Comparison of ENCODE assay signal across 8 cellular contexts in genomic region chr3:127779747-127780146, GRCh38. TPM values are rescaled to one million over a fixed set of nuclear protein-coding genes. Genes with fewer than 3 reads are reported as not detected.
A peak's percentile ranks its signal among the peaks of the same experiment; 100 is the strongest.
DNase-seq lines count a peak whose midpoint lies in the region; ATAC-seq and TF ChIP-seq lines count a peak whose summit lies in the region.

No MANE protein-coding gene starts in this region.

- ATAC-seq in HG02852 (IDR thresholded peaks at IDR 0.05; ENCODE audit: unreplicated experiment) (no peak), GM21447 (IDR thresholded peaks at IDR 0.05; ENCODE audit: unreplicated experiment) (no peak), GM21515 (IDR thresholded peaks at IDR 0.05; ENCODE audit: unreplicated experiment) (no peak)

- peak; percentile 43 for DNase-seq in COLO829 (ENCODE audit: low spot score)
- peak; percentile 46 for DNase-seq in GM20000 (ENCODE audit: low spot score)
- peak; percentile 42 for DNase-seq in SKM-1 treated with dmso at 0.1 percent for 144 hours (lab: John Stamatoyannopoulos, UW; ENCODE audit: unreplicated experiment)
- peak; percentile 82 to 87 for DNase-seq in lung microvascular endothelial cell (ENCODE audit: low read depth in 2 of 2)
- no peak for DNase-seq in middle frontal gyrus (ENCODE audit: extremely low spot score, low spot score)

- TF ChIP-seq CTCF in GM20000 (IDR thresholded peaks at IDR 0.05; ENCODE audit: extremely low read depth, missing control alignments) = no peak

RNA-seq across cellular contexts. Expression of gene MGLL, which starts 42.6 kb away (rescaled TPM):
- total RNA-seq in lung microvascular endothelial cell = 27.5 and 36.1 TPM in 2 replicates
